ENCODE assay signal across 26 cellular contexts in genomic region chr22:19228174-19228573, GRCh38.
"Had no signal": no experiment of that assay in that cellular context is flagged by ENCODE, and none has a peak within 500 bp of the region (broad histone marks: within the 10 kb centered on the region; RNA-seq: fewer than 3 reads in every experiment).

No MANE protein-coding gene starts in this region.

- ATAC-seq: activated naive CD4-positive, alpha-beta T cell treated with anti-CD3 and anti-CD28 coated beads, Interleukin-2, amount 50 U/mL, for 72 hours; activated T-cell treated with anti-CD3 and anti-CD28 coated beads, Interleukin-2, amount 50 U/mL, for 4 hours; PC-3 had no signal

- H3K36me3 ChIP-seq: cardiac muscle cell, Peyer's patch had no signal

- H3K4me1 ChIP-seq: Peyer's patch had no signal

- H3K27me3 ChIP-seq: cardiac muscle cell, Peyer's patch had no signal

- H3K9me3 ChIP-seq: Peyer's patch had no signal

- H3K27ac ChIP-seq: cardiac muscle cell, Peyer's patch had no signal

- H3K4me3 ChIP-seq: cardiac muscle cell, Peyer's patch had no signal

- DNase-seq: activated CD4-positive, alpha-beta memory T cell treated with anti-CD3 and anti-CD28 coated beads for 36 hours; activated CD4-positive, alpha-beta T cell treated with anti-CD3 and anti-CD28 coated beads, Interleukin-2, amount 10 ng/mL, durations not matched to agents 7 days and 5 days; activated CD8-positive, alpha-beta memory T cell treated with anti-CD3 and anti-CD28 coated beads, Interleukin-2, amount 50 U/mL, for 4 hours; activated gamma-delta T cell treated with Interleukin-2 at 50 U/mL for 16 hours; activated naive CD4-positive, alpha-beta T cell treated with anti-CD3 and anti-CD28 coated beads for 36 hours; activated T-cell treated with anti-CD3 and anti-CD28 coated beads for 4 hours; activated T-cell treated with anti-CD3 and anti-CD28 coated beads, Interleukin-2, amount 50 U/mL, for 4 hours; amniotic stem cell; aorta; IMR-90; Karpas-422; KBM-7; NCI-H1417 treated with DMSO at 0.1 percent for 48 hours; NCI-H187 treated with DMSO at 0.1 percent for 48 hours; NCI-H345; NCI-H526; NCI-H748 treated with DMSO at 0.1 percent for 48 hours; NK-92 treated with Interleukin-12 subunit alpha and Interleukin-12 subunit beta, amount 100 ng/mL, for 24 hours; PC-3; RPMI8226; SW 1271; T-helper 1 cell; T1000 had no signal
